ENCODE assay signal across 6 cellular contexts in genomic region chr16:31118223-31119155, GRCh38. TPM values are rescaled to one million over a fixed set of nuclear protein-coding genes. Genes with fewer than 3 reads are reported as not detected.
DNase-seq lines count a peak whose midpoint lies in the region; ATAC-seq and TF ChIP-seq lines count a peak whose summit lies in the region.

No MANE protein-coding gene starts in this region.

- intact Hi-C loops in sciatic nerve (cut with DNase I): no loop called here

- TF ChIP-seq CTCF in cardiac fibroblast (IDR thresholded peaks at IDR 0.05; ENCODE audit: low read depth, low read length): no peak
- TF ChIP-seq CTCF in omental fat pad (IDR thresholded peaks at IDR 0.05): no peak

- H3K4me1 ChIP-seq in HUES64 (ENCODE audit: insufficient read depth, low read length): peaks cover 7% of the 10 kb centered on the region

- peak overlapping the region; percentile 63 for H3K9ac ChIP-seq in HUES64 (ENCODE audit: low read depth, low read length)

- H3K27ac ChIP-seq in HUES64 (ENCODE audit: low read depth, low read length): no peak overlapping the region; the same call in 1 of the 2 replicates

- 70% methylated on average over 9 of the region's 9 CpGs for WGBS in HUES64

- ATAC-seq in omental fat pad (ENCODE audit: low FRiP score) (peak; percentile 69), HG03280 (IDR thresholded peaks at IDR 0.05; ENCODE audit: unreplicated experiment) (no peak), sciatic nerve (no peak)

- peaks cover 46% of the 10 kb centered on the region for H3K36me3 ChIP-seq in HUES64 (ENCODE audit: insufficient read depth, low read length)

- H3K27me3 ChIP-seq in HUES64 (ENCODE audit: insufficient read depth, low read length): no peaks in the 10 kb centered on the region

- peak; percentile 65 to 91 for DNase-seq in cardiac fibroblast (ENCODE audit: low read depth in 2 of 2)
- DNase-seq in omental fat pad (ENCODE audit: low spot score): no peak
- DNase-seq in sciatic nerve (ENCODE audit: low spot score): no peak
- DNase-seq in NCI-H1417 treated with DMSO at 0.1 percent for 48 hours (lab: John Stamatoyannopoulos, UW): no peak

- H3K4me3 ChIP-seq in HUES64 (ENCODE audit: low read length) (peak overlapping the region; percentile 89), cardiac fibroblast (replicated peaks in 1 of 2; ENCODE audit: low read depth in 2 of 2, low read length in 2 of 2) (peak overlapping the region; percentile 60 to 66)

- H3K9me3 ChIP-seq in HUES64 (ENCODE audit: insufficient read depth, low read depth, low read length): no peaks in the 10 kb centered on the region

RNA-seq across cellular contexts. Expression of gene KAT8, which starts 1.0 kb away (rescaled TPM):
- polyA plus RNA-seq in HUES64 (2013, experiment 1 of 2): 39.6 TPM
- polyA plus RNA-seq in HUES64 (2013, experiment 2 of 2): 50.5 TPM
- 10 to 100 TPM; 39.4 to 72.2 (median 49.1) TPM for total RNA-seq in omental fat pad
- total RNA-seq in sciatic nerve: 67.3 TPM

RNA-seq across cellular contexts. Expression of gene BCKDK, which starts 10.3 kb away (rescaled TPM):
- polyA plus RNA-seq in HUES64 (2013, experiment 1 of 2): 34.1 TPM
- 44.3 TPM for polyA plus RNA-seq in HUES64 (2013, experiment 2 of 2)
- total RNA-seq in omental fat pad (10 to 100 TPM; 34.5 to 52.5 (median 43.4) TPM), sciatic nerve (35.0 TPM)

RNA-seq across cellular contexts. Expression of gene PRSS8, which starts 17.0 kb away (rescaled TPM):
- 35.2 TPM for polyA plus RNA-seq in HUES64 (2013, experiment 1 of 2)
- polyA plus RNA-seq in HUES64 (2013, experiment 2 of 2): 48.5 TPM
- total RNA-seq in omental fat pad (1 to 10 TPM in 2 of 4 donors, under 1 TPM in 1, not detected in 1; 0.31 to 2.6 (median 2.6) TPM), sciatic nerve (not detected)

RNA-seq across cellular contexts. Expression of gene VKORC1, which starts 23.9 kb away (rescaled TPM):
- polyA plus RNA-seq in HUES64 (2013, experiment 1 of 2): 66.6 TPM
- polyA plus RNA-seq in HUES64 (2013, experiment 2 of 2): 80.0 TPM
- 100 to 1,000 TPM in 2 of 4 donors, 10 to 100 TPM in 2; 85.6 to 128 (median 99.3) TPM for total RNA-seq in omental fat pad
- total RNA-seq in sciatic nerve: 65.0 TPM

RNA-seq across cellular contexts. Expression of gene PRSS53, which starts 29.7 kb away (rescaled TPM):
- polyA plus RNA-seq in HUES64 (2013, experiment 1 of 2): 1.4 TPM
- polyA plus RNA-seq in HUES64 (2013, experiment 2 of 2): 0.95 TPM
- total RNA-seq in omental fat pad (1 to 10 TPM in 2 of 4 donors, under 1 TPM in 2; 0.63 to 2.2 (median 1.3) TPM), sciatic nerve (3.1 TPM)

Comparison
In these comparisons a context has a peak if more than half of its experiments do, and no peak if none do; other contexts are left out.
1. DNase-seq: peak in cardiac fibroblast (2 of 2); none in omental fat pad (single experiment), sciatic nerve (single experiment) and NCI-H1417 treated with DMSO at 0.1 percent for 48 hours (single experiment).